In the genomic region with DNA sequence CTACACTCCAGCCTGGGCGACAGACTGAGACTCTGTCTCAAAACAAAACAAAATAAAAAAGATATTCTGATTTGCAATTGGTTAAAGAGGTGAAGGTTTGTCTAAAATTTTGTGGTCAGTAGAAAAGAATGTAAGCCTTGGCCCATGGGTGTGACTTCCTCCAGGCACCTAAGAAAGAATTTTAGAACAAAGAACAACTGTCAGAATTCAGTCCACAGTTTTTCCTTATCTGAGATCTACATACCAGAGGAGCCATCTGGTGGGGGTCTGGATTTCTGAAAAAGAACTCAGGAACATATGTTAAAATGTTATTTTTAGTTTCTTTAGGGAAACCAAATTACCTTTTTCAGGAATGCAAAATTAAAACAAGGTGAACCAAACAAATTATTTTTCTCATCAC, we compare ENCODE assay signal across 1 cellular context.
TF ChIP-seq lines count a peak whose summit lies in the region.

No MANE protein-coding gene starts in this region.

TF ChIP-seq in HCT116, 20 proteins besides CTCF, POLR2A, EP300 and RAD21 (continued from another document):
- TF ChIP-seq, protein P1, sequence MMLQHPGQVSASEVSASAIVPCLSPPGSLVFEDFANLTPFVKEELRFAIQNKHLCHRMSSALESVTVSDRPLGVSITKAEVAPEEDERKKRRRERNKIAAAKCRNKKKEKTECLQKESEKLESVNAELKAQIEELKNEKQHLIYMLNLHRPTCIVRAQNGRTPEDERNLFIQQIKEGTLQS (IDR thresholded peaks at IDR 0.05): no peak
- TF ChIP-seq EZH2 (IDR thresholded peaks at IDR 0.05) (no peak), YY1 (IDR thresholded peaks at IDR 0.05; ENCODE audit: extremely low read depth, insufficient replicate concordance, low read depth, low read length) (no peak), ZFX (IDR thresholded peaks at IDR 0.05) (no peak), ZNF274 (IDR thresholded peaks at IDR 0.05; ENCODE audit: low read depth, low read length) (no peak), ELF1 (IDR thresholded peaks at IDR 0.05; ENCODE audit: borderline replicate concordance, low read depth) (no peak)
